ENCODE assay signal across 19 cellular contexts in genomic region chr18:6601241-6601640, GRCh38.
DNase-seq lines count a peak whose midpoint lies in the region; TF ChIP-seq lines count a peak whose summit lies in the region.
"Had no signal": no experiment of that assay in that cellular context is flagged by ENCODE, and none has a peak within 500 bp of the region (broad histone marks: within the 10 kb centered on the region; RNA-seq: fewer than 3 reads in every experiment).

No MANE protein-coding gene starts in this region.

- no peak overlapping the region for H3K9ac ChIP-seq in mesendoderm (ENCODE audit: low read length)
- H3K9ac ChIP-seq: SK-N-SH had no signal

- H3K79me1 ChIP-seq in mesendoderm (ENCODE audit: low read length): no peaks in the 10 kb centered on the region

- H4K5ac ChIP-seq in mesendoderm (ENCODE audit: low read length): no peak overlapping the region

- H2AK5ac ChIP-seq in mesendoderm (ENCODE audit: low read length): peak overlapping the region; percentile 37

- H2BK120ac ChIP-seq in mesendoderm (ENCODE audit: low read depth, low read length): no peak overlapping the region

- no peaks in the 10 kb centered on the region for H3K79me2 ChIP-seq in mesendoderm (ENCODE audit: control insufficient read depth, insufficient read depth, low read length)

- no peaks in the 10 kb centered on the region for H3K36me3 ChIP-seq in mesendoderm (ENCODE audit: control insufficient read depth, insufficient read depth, low read length)

- no peaks in the 10 kb centered on the region for H3K27me3 ChIP-seq in mesendoderm (ENCODE audit: insufficient read depth, low read length, poor library complexity)

- no peak overlapping the region for H3K4ac ChIP-seq in mesendoderm (ENCODE audit: low read depth, low read length)

- no peak overlapping the region for H3K4me2 ChIP-seq in mesendoderm (ENCODE audit: low read length)
- H3K4me2 ChIP-seq: SK-N-SH had no signal

- H3K27ac ChIP-seq in mesendoderm (ENCODE audit: low read depth, low read length): no peak overlapping the region
- H3K27ac ChIP-seq: C4-2B had no signal

- no peak overlapping the region for H3K23ac ChIP-seq in mesendoderm (ENCODE audit: low read length)

- H2BK5ac ChIP-seq in mesendoderm (ENCODE audit: low read length): no peak overlapping the region

- no peak overlapping the region for H3K18ac ChIP-seq in mesendoderm (ENCODE audit: low read length)

- H3K4me3 ChIP-seq in choroid plexus epithelial cell (ENCODE audit: low read depth, low read length) (no peak overlapping the region), mesendoderm (ENCODE audit: low read length) (no peak overlapping the region)

- no peak for TF ChIP-seq CTCF in choroid plexus epithelial cell (conservative IDR thresholded peaks at IDR 0.05; ENCODE audit: low read depth, low read length)

- H2BK15ac ChIP-seq in mesendoderm (replicated peaks; ENCODE audit: low read depth): no peak overlapping the region

- peaks cover 15% of the 10 kb centered on the region for H3K4me1 ChIP-seq in mesendoderm (ENCODE audit: control insufficient read depth, low read depth, low read length)

- H4K8ac ChIP-seq in mesendoderm (ENCODE audit: low read depth, low read length): no peak overlapping the region

- WGBS in mesendoderm (ENCODE audit: extremely low coverage, insufficient coverage, low lambda C conversion rate): no CpG with 5 or more reads among the region's 6 CpGs

- H3K56ac ChIP-seq in mesendoderm (ENCODE audit: low read length): peak overlapping the region; percentile 20

- DNase-seq in COLO829 (ENCODE audit: low spot score) (peak; percentile 16), NCI-H226 (peak; percentile 57), choroid plexus epithelial cell (ENCODE audit: low read depth) (peak; percentile 32), mesendoderm (no peak), dedifferentiated amniotic fluid mesenchymal stem cell (ENCODE audit: extremely low spot score) (no peak), CD1c-positive myeloid dendritic cell (ENCODE audit: extremely low spot score) (no peak)
- no peak for DNase-seq in stimulated activated CD4-positive, alpha-beta T cell treated with anti-CD3 and anti-CD28 coated beads, Interleukin-4, amount 100 ng/mL, for 4 hours
- DNase-seq: H9, HFFc6, KG1, NCI-H1105, NCI-H146, NCI-H2029 treated with DMSO at 0.1 percent for 48 hours, NCI-H2171 treated with DMSO at 0.1 percent for 48 hours, NCI-H446, NCI-H526, SIG-M5, SK-N-SH had no signal

Comparison
In these comparisons a context has a peak if more than half of its experiments do, and no peak if none do; other contexts are left out.
1. DNase-seq: peak in COLO829 (single experiment), NCI-H226 (single experiment) and choroid plexus epithelial cell (single experiment); none in mesendoderm (single experiment), dedifferentiated amniotic fluid mesenchymal stem cell (single experiment), CD1c-positive myeloid dendritic cell (single experiment) and stimulated activated CD4-positive, alpha-beta T cell treated with anti-CD3 and anti-CD28 coated beads, Interleukin-4, amount 100 ng/mL, for 4 hours (0 of 2).